9 cellular contexts compared by ENCODE assay signal in genomic region chr3:119594929-119595328, GRCh38. TPM values are rescaled to one million over a fixed set of nuclear protein-coding genes. Genes with fewer than 3 reads are reported as not detected.
"Had no signal": no experiment of that assay in that cellular context is flagged by ENCODE, and none has a peak within 500 bp of the region (broad histone marks: within the 10 kb centered on the region; RNA-seq: fewer than 3 reads in every experiment).

No MANE protein-coding gene starts in this region.

RNA-seq across cellular contexts. Expression of gene PLA1A, which starts 2.8 kb away (rescaled TPM):
- total RNA-seq: LHCN-M2, MCF 10A, NCI-H460, OCI-LY7, PC-9, RPMI7951 had no signal
- polyA plus RNA-seq: SK-N-SH had no signal

RNA-seq across cellular contexts. Expression of gene ADPRH, which starts 15.6 kb away (rescaled TPM):
- total RNA-seq: MCF 10A, OCI-LY7 had no signal
- polyA plus RNA-seq: SK-N-SH had no signal

RNA-seq across cellular contexts. Expression of gene CD80, which starts 35.5 kb away (rescaled TPM):
- total RNA-seq: LHCN-M2, MCF 10A, NCI-H460, OCI-LY7, PC-9, Right ventricle myocardium inferior, RPMI7951, SJSA1 had no signal
- polyA plus RNA-seq: SK-N-SH had no signal
